Comparison of ENCODE assay signal across 8 cellular contexts in genomic region chr17:37608369-37609169, GRCh38. TPM values are rescaled to one million over a fixed set of nuclear protein-coding genes. Genes with fewer than 3 reads are reported as not detected.
A peak's percentile ranks its signal among the peaks of the same experiment; 100 is the strongest.
DNase-seq lines count a peak whose midpoint lies in the region; ATAC-seq, FAIRE-seq and TF ChIP-seq lines count a peak whose summit lies in the region.

No MANE protein-coding gene starts in this region.

- peaks cover 46% of the 10 kb centered on the region for H3K4me1 ChIP-seq in CD4-positive, alpha-beta memory T cell (ENCODE audit: insufficient read depth, low read length)
- H3K4me1 ChIP-seq in HUES48 (ENCODE audit: control insufficient read depth, insufficient read depth, low read length): peaks cover 25% of the 10 kb centered on the region
- peaks cover 18% of the 10 kb centered on the region for H3K4me1 ChIP-seq in keratinocyte (ENCODE audit: control insufficient read depth, extremely low read depth, insufficient read depth, low read length)

- no peak for FAIRE-seq in RCC 7860 (lab: Jason Lieb, UNC)
- FAIRE-seq in keratinocyte (lab: Jason Lieb, UNC): no peak

- H4K20me1 ChIP-seq in keratinocyte (ENCODE audit: control insufficient read depth, extremely low read depth, insufficient read depth, low read length): no peaks in the 10 kb centered on the region

- H3K9me3 ChIP-seq in CD4-positive, alpha-beta memory T cell (ENCODE audit: control insufficient read depth in 1 of 2, low read length in 2 of 2): no peaks in the 10 kb centered on the region
- no peaks in the 10 kb centered on the region for H3K9me3 ChIP-seq in HUES48 (ENCODE audit: control insufficient read depth, insufficient read depth, low read length)
- H3K9me3 ChIP-seq in keratinocyte (ENCODE audit: control insufficient read depth, low read depth, low read length): no peaks in the 10 kb centered on the region

- ATAC-seq in GM19452 (IDR thresholded peaks at IDR 0.05; ENCODE audit: unreplicated experiment): peak; percentile 20
- peak; percentile 56 for ATAC-seq in stimulated activated memory B cell treated with anti-CD40 and anti-IgM and Interleukin-4, amounts not matched to agents 10 μg/mL and 1 μg/mL and 100 μg/mL, for 72 hours

- H3K4me3 Mint-ChIP-seq in CD4-positive, alpha-beta memory T cell: peak overlapping the region; percentile 81 to 95 (median 92)
- peak overlapping the region; percentile 96 for H3K4me3 Mint-ChIP-seq in stimulated activated memory B cell treated with anti-CD40 and anti-IgM and Interleukin-4, amounts not matched to agents 10 μg/mL and 1 μg/mL and 100 μg/mL, for 72 hours

- H3K9me3 Mint-ChIP-seq in CD4-positive, alpha-beta memory T cell: no peaks in the 10 kb centered on the region
- H3K9me3 Mint-ChIP-seq in stimulated activated memory B cell treated with anti-CD40 and anti-IgM and Interleukin-4, amounts not matched to agents 10 μg/mL and 1 μg/mL and 100 μg/mL, for 72 hours: no peaks in the 10 kb centered on the region

- dilution Hi-C loops in keratinocyte (cut with MboI; ENCODE audit: extremely low pct_ligation_motif_present, low sequenced_read_pairs): no loop called here

- H3K27ac Mint-ChIP-seq in CD4-positive, alpha-beta memory T cell: peak overlapping the region; percentile 85 to 94 (median 90)
- peak overlapping the region; percentile 95 for H3K27ac Mint-ChIP-seq in stimulated activated memory B cell treated with anti-CD40 and anti-IgM and Interleukin-4, amounts not matched to agents 10 μg/mL and 1 μg/mL and 100 μg/mL, for 72 hours

- H2AFZ ChIP-seq in keratinocyte (ENCODE audit: control insufficient read depth, low read length): peak overlapping the region; percentile 70

- peaks cover 27 to 61% (median 40%) of the 10 kb centered on the region in 4 donors for H3K4me1 Mint-ChIP-seq in CD4-positive, alpha-beta memory T cell
- peaks cover 34% of the 10 kb centered on the region for H3K4me1 Mint-ChIP-seq in stimulated activated memory B cell treated with anti-CD40 and anti-IgM and Interleukin-4, amounts not matched to agents 10 μg/mL and 1 μg/mL and 100 μg/mL, for 72 hours

- peak in 3 of 5 donors; percentile 12 to 51 (median 16) for DNase-seq in CD4-positive, alpha-beta memory T cell
- DNase-seq in RCC 7860 (ENCODE audit: low spot score) (peak; percentile 22), keratinocyte (ENCODE audit: low read depth, low spot score) (no peak), GOT3 (lab: John Stamatoyannopoulos, UW) (no peak)
- DNase-seq in central memory CD4-positive, alpha-beta T cell: peak; percentile 13

- no peaks in the 10 kb centered on the region for H3K36me3 ChIP-seq in CD4-positive, alpha-beta memory T cell (ENCODE audit: insufficient read depth, low read length)
- H3K36me3 ChIP-seq in HUES48 (ENCODE audit: control insufficient read depth, insufficient read depth, low read length): peaks cover 13% of the 10 kb centered on the region
- peaks cover 0 to 3% of the 10 kb centered on the region in 2 experiments for H3K36me3 ChIP-seq in keratinocyte (ENCODE audit: control insufficient read depth in 2 of 2, extremely low read depth in 1 of 2, insufficient read depth in 2 of 2, low read length in 2 of 2)

- peak overlapping the region; percentile 70 for H3K9ac ChIP-seq in HUES48 (ENCODE audit: low read depth, low read length)
- H3K9ac ChIP-seq in keratinocyte (ENCODE audit: control insufficient read depth, extremely low read depth, insufficient read depth, low read length): peak overlapping the region; percentile 86

- H3K79me2 ChIP-seq in keratinocyte (ENCODE audit: control insufficient read depth, insufficient read depth, low read length): peaks cover 22% of the 10 kb centered on the region

- POLR2A ChIA-PET in CD4-positive, alpha-beta memory T cell (lab: Charles Lee; ENCODE audit: partially characterized antibody): interaction anchor here (0.5 to 2.5 kb wide), 17 partner anchors 8 to 1007 kb away, joined by 3 to 13 read pairs (median 3); partner anchors contain the start of genes DDX52, DUSP14 and MRM1

- peak overlapping the region; percentile 12 to 85 for H3K4me3 ChIP-seq in CD4-positive, alpha-beta memory T cell (ENCODE audit: low read length in 2 of 2)
- peak overlapping the region; percentile 93 for H3K4me3 ChIP-seq in HUES48 (ENCODE audit: low read depth, low read length)
- peak overlapping the region; percentile 87 to 89 (median 87) for H3K4me3 ChIP-seq in keratinocyte (ENCODE audit: control insufficient read depth in 2 of 3, extremely low read depth in 1 of 3, insufficient read depth in 2 of 3, low read depth in 1 of 3, low read length in 3 of 3)

- TF ChIP-seq CTCF in keratinocyte (optimal IDR thresholded peaks at IDR 0.05 in 1 of 3, IDR thresholded peaks at IDR 0.05 in 1 of 3, conservative IDR thresholded peaks at IDR 0.05 in 1 of 3; ENCODE audit: extremely low read depth in 1 of 3, insufficient read depth in 2 of 3, low read length in 3 of 3): no peak

- no peaks in the 10 kb centered on the region for H3K27me3 Mint-ChIP-seq in CD4-positive, alpha-beta memory T cell
- H3K27me3 Mint-ChIP-seq in stimulated activated memory B cell treated with anti-CD40 and anti-IgM and Interleukin-4, amounts not matched to agents 10 μg/mL and 1 μg/mL and 100 μg/mL, for 72 hours: no peaks in the 10 kb centered on the region

- H3K27ac ChIP-seq in CD4-positive, alpha-beta memory T cell (ENCODE audit: low read depth, low read length): peak overlapping the region; percentile 81
- H3K27ac ChIP-seq in HUES48 (ENCODE audit: low read depth, low read length) (peak overlapping the region; percentile 90), keratinocyte (ENCODE audit: control insufficient read depth, insufficient read depth, low read length) (peak overlapping the region; percentile 67)

- H3K9me1 ChIP-seq in keratinocyte (ENCODE audit: control insufficient read depth, extremely low read depth, insufficient read depth, low read length): no peaks in the 10 kb centered on the region

- peaks cover 6 to 34% of the 10 kb centered on the region in 2 donors for H3K36me3 Mint-ChIP-seq in CD4-positive, alpha-beta memory T cell
- peaks cover 16% of the 10 kb centered on the region for H3K36me3 Mint-ChIP-seq in stimulated activated memory B cell treated with anti-CD40 and anti-IgM and Interleukin-4, amounts not matched to agents 10 μg/mL and 1 μg/mL and 100 μg/mL, for 72 hours

- peak overlapping the region; percentile 93 for H3K4me2 ChIP-seq in keratinocyte (ENCODE audit: control insufficient read depth, extremely low read depth, insufficient read depth, low read depth, low read length)

- CTCF ChIA-PET in CD4-positive, alpha-beta memory T cell (lab: Charles Lee; ENCODE audit: partially characterized antibody): interaction anchor here (1.0 to 2.7 kb wide), 13 partner anchors 9 to 1005 kb away, joined by 3 to 9 read pairs (median 4); no protein-coding TSS in a partner anchor

- no peaks in the 10 kb centered on the region for H3K27me3 ChIP-seq in CD4-positive, alpha-beta memory T cell (ENCODE audit: insufficient read depth, low read length)
- H3K27me3 ChIP-seq in HUES48 (ENCODE audit: control insufficient read depth, insufficient read depth, low read length) (no peaks in the 10 kb centered on the region), keratinocyte (ENCODE audit: control insufficient read depth, extremely low read depth, insufficient read depth, low read length) (no peaks in the 10 kb centered on the region)

- intact Hi-C loops in CD4-positive, alpha-beta memory T cell (cut with micrococcal nuclease): loop anchor here (1.0 to 10.0 kb wide), 5 partner anchors 35 to 1064 kb away; partner anchors contain the start of genes DDX52, DUSP14 and GGNBP2

RNA-seq across cellular contexts. Expression of gene SYNRG, which starts 0.6 kb away (rescaled TPM):
- total RNA-seq in CD4-positive, alpha-beta memory T cell: 100 to 1,000 TPM; 135 to 148 TPM
- polyA plus RNA-seq in CD4-positive, alpha-beta memory T cell: 10 to 100 TPM; 34.2 to 96.0 TPM
- polyA plus RNA-seq in keratinocyte: 8.9 to 9.2 TPM (median 9.1 TPM) in 3 replicates
- 27.9 TPM for polyA plus RNA-seq in keratinocyte (2011; ENCODE audit: low read depth)
- 4.1 and 7.5 TPM in 2 replicates for polyA plus RNA-seq in keratinocyte (2011; cell fraction: cytosol; rRNA removed)
- 17.5 and 20.9 TPM in 2 replicates for polyA plus RNA-seq in keratinocyte (2011; cell fraction: nucleus; rRNA removed)
- polyA plus RNA-seq in keratinocyte (2012; ENCODE audit: low replicate concordance): 10.2 and 11.2 TPM in 2 replicates
- polyA minus RNA-seq in keratinocyte: 22.3 to 38.2 TPM (median 24.6 TPM) in 3 replicates
- 5.6 TPM for polyA minus RNA-seq in keratinocyte (2011; cell fraction: cytosol; rRNA and poly(A)+ RNA removed)
- 21.8 and 39.9 TPM in 2 replicates for polyA minus RNA-seq in keratinocyte (2011; cell fraction: nucleus; rRNA and poly(A)+ RNA removed)

RNA-seq across cellular contexts. Expression of gene DDX52, which starts 34.7 kb away (rescaled TPM):
- 10 to 100 TPM; 25.7 to 26.5 TPM for total RNA-seq in CD4-positive, alpha-beta memory T cell
- polyA plus RNA-seq in CD4-positive, alpha-beta memory T cell: 10 to 100 TPM; 10.9 to 16.1 TPM
- 10.3 to 22.4 TPM (median 21.8 TPM) in 3 replicates for polyA plus RNA-seq in keratinocyte
- polyA plus RNA-seq in keratinocyte (2011; ENCODE audit: low read depth): 21.9 TPM
- polyA plus RNA-seq in keratinocyte (2011; cell fraction: cytosol; rRNA removed): 10.5 and 21.9 TPM in 2 replicates
- polyA plus RNA-seq in keratinocyte (2011; cell fraction: nucleus; rRNA removed): 26.3 and 34.6 TPM in 2 replicates
- 14.7 and 16.9 TPM in 2 replicates for polyA plus RNA-seq in keratinocyte (2012; ENCODE audit: low replicate concordance)
- polyA minus RNA-seq in keratinocyte: 3.2 to 23.0 TPM (median 8.3 TPM) in 3 replicates
- polyA minus RNA-seq in keratinocyte (2011; cell fraction: cytosol; rRNA and poly(A)+ RNA removed): 8.2 TPM
- polyA minus RNA-seq in keratinocyte (2011; cell fraction: nucleus; rRNA and poly(A)+ RNA removed): 11.7 and 28.5 TPM in 2 replicates

Comparison
In these comparisons a context has a peak if more than half of its experiments do, and no peak if none do; other contexts are left out.
1. DNase-seq: peak in CD4-positive, alpha-beta memory T cell (3 of 5), RCC 7860 (single experiment) and central memory CD4-positive, alpha-beta T cell (single experiment); none in keratinocyte (single experiment) and GOT3 (single experiment).
2. Peak in every context shown above with its lines, with median percentiles within 50 percentile points of each other: H3K27ac ChIP-seq and H3K4me3 ChIP-seq.